1 cellular context compared by ENCODE assay signal in genomic region chr11:2567026-2567671, GRCh38.
TF ChIP-seq lines count a peak whose summit lies in the region.

No MANE protein-coding gene starts in this region.

TF ChIP-seq in WTC11, 78 proteins besides CTCF, POLR2A, EP300 and RAD21 (continued from another document):
- no peak for TF ChIP-seq HMGXB4 (CRISPR knock-in tag; IDR thresholded peaks at IDR 0.05)
- no peak for TF ChIP-seq E2F4 (CRISPR knock-in tag; IDR thresholded peaks at IDR 0.05; ENCODE audit: borderline replicate concordance, low read depth)
- TF ChIP-seq OVOL2 (CRISPR knock-in tag; IDR thresholded peaks at IDR 0.05; ENCODE audit: borderline replicate concordance), result no peak
- no peak for TF ChIP-seq MXD4 (CRISPR knock-in tag; IDR thresholded peaks at IDR 0.05; ENCODE audit: borderline replicate concordance)
- no peak for TF ChIP-seq PRDM15 (CRISPR knock-in tag; IDR thresholded peaks at IDR 0.05)
- no peak for TF ChIP-seq ZNF425 (CRISPR knock-in tag; conservative IDR thresholded peaks at IDR 0.05)
